16 cellular contexts compared by ENCODE assay signal in genomic region chr3:189353988-189354735, GRCh38.
DNase-seq lines count a peak whose midpoint lies in the region; ATAC-seq, FAIRE-seq and TF ChIP-seq lines count a peak whose summit lies in the region.
"Had no signal": no experiment of that assay in that cellular context is flagged by ENCODE, and none has a peak within 500 bp of the region (broad histone marks: within the 10 kb centered on the region; RNA-seq: fewer than 3 reads in every experiment).

No MANE protein-coding gene starts in this region.

- FAIRE-seq in kidney (lab: Jason Lieb, UNC): no peak

- no peak overlapping the region for H3K4me3 ChIP-seq in SK-N-MC
- H3K4me3 ChIP-seq in kidney (ENCODE audit: low read length in 2 of 2): no peak overlapping the region
- no peak overlapping the region for H3K4me3 ChIP-seq in stomach
- H3K4me3 ChIP-seq: upper lobe of left lung had no signal

- TF ChIP-seq CTCF in kidney (IDR thresholded peaks at IDR 0.05; ENCODE audit: borderline replicate concordance, extremely low read depth, insufficient read depth) (no peak), stomach (IDR thresholded peaks at IDR 0.05) (no peak)

- H3K9ac ChIP-seq in SK-N-MC (ENCODE audit: insufficient read length) (no peak overlapping the region), kidney (ENCODE audit: low read length in 2 of 2) (no peak overlapping the region)

- H3K27ac ChIP-seq in SK-N-MC (peak overlapping the region; percentile 92), kidney (ENCODE audit: low read depth in 2 of 2, low read length in 2 of 2) (peak overlapping the region; percentile 7 to 54), stomach (peak overlapping the region; percentile 20 to 76 (median 50))

- H3K27ac Mint-ChIP-seq in activated CD4-positive, alpha-beta memory T cell treated with anti-CD3 and anti-CD28 coated beads, Interleukin-2, amount 10 ng/mL, durations not matched to agents 7 days and 5 days: peak overlapping the region; percentile 90
- H3K27ac Mint-ChIP-seq in activated CD4-positive, alpha-beta memory T cell treated with anti-CD3 and anti-CD28 coated beads for 36 hours: no peak overlapping the region
- H3K27ac Mint-ChIP-seq: CD14-positive monocyte had no signal

- WGBS in stomach, 5 donors: 31 to 61% (median 46%) methylated on average over 4 of the region's 4 CpGs

- no peak for ATAC-seq in HG03039 (IDR thresholded peaks at IDR 0.05; ENCODE audit: unreplicated experiment)

- no peak for TF ChIP-seq POLR2A in stomach (IDR thresholded peaks at IDR 0.05)

- H3K9me3 Mint-ChIP-seq in activated CD4-positive, alpha-beta memory T cell treated with anti-CD3 and anti-CD28 coated beads, Interleukin-2, amount 10 ng/mL, durations not matched to agents 7 days and 5 days: peaks cover 4% of the 10 kb centered on the region
- H3K9me3 Mint-ChIP-seq in activated CD4-positive, alpha-beta memory T cell treated with anti-CD3 and anti-CD28 coated beads for 36 hours: no peaks in the 10 kb centered on the region
- H3K9me3 Mint-ChIP-seq: activated naive CD8-positive, alpha-beta T cell treated with anti-CD3 and anti-CD28 coated beads, Interleukin-2, amount 10 ng/mL, durations not matched to agents 7 days and 5 days; T-helper 2 cell treated with Interferon-gamma antibody and Interleukin-4, amounts not matched to agents 5 μg/mL and 100 μg/mL, for 36 hours had no signal

- H3K36me3 Mint-ChIP-seq in activated CD4-positive, alpha-beta memory T cell treated with anti-CD3 and anti-CD28 coated beads, Interleukin-2, amount 10 ng/mL, durations not matched to agents 7 days and 5 days (ENCODE audit: low read depth): peaks cover 7% of the 10 kb centered on the region
- H3K36me3 Mint-ChIP-seq in activated CD4-positive, alpha-beta memory T cell treated with anti-CD3 and anti-CD28 coated beads for 36 hours: no peaks in the 10 kb centered on the region
- H3K36me3 Mint-ChIP-seq: activated naive CD8-positive, alpha-beta T cell treated with anti-CD3 and anti-CD28 coated beads, Interleukin-2, amount 10 ng/mL, durations not matched to agents 7 days and 5 days; CD14-positive monocyte had no signal

- H3K27me3 Mint-ChIP-seq in activated CD4-positive, alpha-beta memory T cell treated with anti-CD3 and anti-CD28 coated beads, Interleukin-2, amount 10 ng/mL, durations not matched to agents 7 days and 5 days: no peaks in the 10 kb centered on the region
- no peaks in the 10 kb centered on the region for H3K27me3 Mint-ChIP-seq in activated CD4-positive, alpha-beta memory T cell treated with anti-CD3 and anti-CD28 coated beads for 36 hours
- H3K27me3 Mint-ChIP-seq: activated naive CD8-positive, alpha-beta T cell treated with anti-CD3 and anti-CD28 coated beads, Interleukin-2, amount 10 ng/mL, durations not matched to agents 7 days and 5 days had no signal

- H3K4me1 ChIP-seq in kidney (ENCODE audit: control insufficient read depth in 1 of 2, insufficient read depth in 1 of 2, low read depth in 1 of 2, low read length in 2 of 2) (peaks cover 0 to 6% of the 10 kb centered on the region in 2 donors), stomach (peaks cover 12 to 26% (median 21%) of the 10 kb centered on the region in 4 donors)

- CTCF ChIA-PET in activated CD4-positive, alpha-beta memory T cell treated with anti-CD3 and anti-CD28 coated beads, Interleukin-2, amount 10 ng/mL, durations not matched to agents 7 days and 5 days (lab: Charles Lee): interaction anchor here (1.6 to 2.5 kb wide), 3 partner anchors 22 to 81 kb away, joined by 5 to 11 read pairs (median 11); no protein-coding TSS in a partner anchor
- CTCF ChIA-PET in activated CD4-positive, alpha-beta memory T cell treated with anti-CD3 and anti-CD28 coated beads for 36 hours (lab: Charles Lee): interaction anchor here (1.5 to 2.2 kb wide), 3 partner anchors 14 to 82 kb away, joined by 4 to 9 read pairs (median 8); no protein-coding TSS in a partner anchor

- no peak for TF ChIP-seq EP300 in stomach (IDR thresholded peaks at IDR 0.05)

- peaks cover 31% of the 10 kb centered on the region for H3K4me1 Mint-ChIP-seq in activated CD4-positive, alpha-beta memory T cell treated with anti-CD3 and anti-CD28 coated beads, Interleukin-2, amount 10 ng/mL, durations not matched to agents 7 days and 5 days
- H3K4me1 Mint-ChIP-seq in activated CD4-positive, alpha-beta memory T cell treated with anti-CD3 and anti-CD28 coated beads for 36 hours (ENCODE audit: low read depth): peaks cover 19% of the 10 kb centered on the region

- H3K36me3 ChIP-seq in SK-N-MC (ENCODE audit: insufficient read depth, low read length): no peaks in the 10 kb centered on the region
- no peaks in the 10 kb centered on the region for H3K36me3 ChIP-seq in kidney (ENCODE audit: control insufficient read depth in 1 of 2, insufficient read depth in 2 of 2, low read length in 2 of 2)
- H3K36me3 ChIP-seq in stomach: no peaks in the 10 kb centered on the region
- H3K36me3 ChIP-seq: upper lobe of left lung had no signal

- H3K9me3 ChIP-seq in SK-N-MC (ENCODE audit: low read depth, low read length) (no peaks in the 10 kb centered on the region), kidney (ENCODE audit: control insufficient read depth in 1 of 2, low read length in 2 of 2) (no peaks in the 10 kb centered on the region), stomach (no peaks in the 10 kb centered on the region)
- H3K9me3 ChIP-seq: upper lobe of left lung had no signal

- H3K27me3 ChIP-seq in stomach: no peaks in the 10 kb centered on the region
- H3K27me3 ChIP-seq: upper lobe of left lung had no signal

- no peak for DNase-seq in activated CD4-positive, alpha-beta memory T cell treated with anti-CD3 and anti-CD28 coated beads, Interleukin-2, amount 10 ng/mL, durations not matched to agents 7 days and 5 days
- DNase-seq in activated CD4-positive, alpha-beta memory T cell treated with anti-CD3 and anti-CD28 coated beads for 36 hours: no peak
- DNase-seq in SK-N-MC (ENCODE audit: low read depth, low spot score) (no peak), kidney (no peak), stomach (no peak), NCI-H345 treated with DMSO at 0.1 percent for 48 hours (lab: John Stamatoyannopoulos, UW; ENCODE audit: unreplicated experiment) (no peak), globus pallidus (ENCODE audit: low spot score) (no peak)
- DNase-seq: activated CD4-positive, alpha-beta T cell treated with anti-CD3 and anti-CD28 coated beads for 1 hour; activated naive CD8-positive, alpha-beta T cell treated with anti-CD3 and anti-CD28 coated beads, Interleukin-2, amount 10 ng/mL, durations not matched to agents 7 days and 5 days; effector memory CD4-positive, alpha-beta T cell; EL; NCI-H2081 treated with DMSO at 0.1 percent for 48 hours; upper lobe of left lung had no signal

- H3K4me3 Mint-ChIP-seq in activated CD4-positive, alpha-beta memory T cell treated with anti-CD3 and anti-CD28 coated beads, Interleukin-2, amount 10 ng/mL, durations not matched to agents 7 days and 5 days: no peak overlapping the region
- H3K4me3 Mint-ChIP-seq in activated CD4-positive, alpha-beta memory T cell treated with anti-CD3 and anti-CD28 coated beads for 36 hours: no peak overlapping the region
- H3K4me3 Mint-ChIP-seq: activated naive CD8-positive, alpha-beta T cell treated with anti-CD3 and anti-CD28 coated beads, Interleukin-2, amount 10 ng/mL, durations not matched to agents 7 days and 5 days; CD14-positive monocyte had no signal

- intact Hi-C loops in activated CD4-positive, alpha-beta memory T cell treated with anti-CD3 and anti-CD28 coated beads for 36 hours (cut with micrococcal nuclease): no loop called here
- intact Hi-C loops in kidney (cut with DNase I): no loop called here
- intact Hi-C loops in stomach (cut with DNase I; ENCODE audit: low total_unique reads): no loop called here

- POLR2A ChIA-PET in activated CD4-positive, alpha-beta memory T cell treated with anti-CD3 and anti-CD28 coated beads, Interleukin-2, amount 10 ng/mL, durations not matched to agents 7 days and 5 days (lab: Charles Lee): interaction anchor here (1.1 to 3.6 kb wide), 2 partner anchors 23 to 81 kb away, joined by 4 to 29 read pairs; no protein-coding TSS in a partner anchor
- POLR2A ChIA-PET in activated CD4-positive, alpha-beta memory T cell treated with anti-CD3 and anti-CD28 coated beads for 36 hours (lab: Charles Lee): interaction anchor here (0.5 to 1.0 kb wide), 2 partner anchors 30 to 78 kb away, joined by 3 read pairs; no protein-coding TSS in a partner anchor

Comparison
In these comparisons a context has a peak if more than half of its experiments do, and no peak if none do; other contexts are left out.
1. H3K27ac ChIP-seq: peak in every context shown above with its lines; median percentile 92 in SK-N-MC; 50 in stomach; 30 in kidney.